Comparison of ENCODE assay signal across 2 cellular contexts in the genomic region with DNA sequence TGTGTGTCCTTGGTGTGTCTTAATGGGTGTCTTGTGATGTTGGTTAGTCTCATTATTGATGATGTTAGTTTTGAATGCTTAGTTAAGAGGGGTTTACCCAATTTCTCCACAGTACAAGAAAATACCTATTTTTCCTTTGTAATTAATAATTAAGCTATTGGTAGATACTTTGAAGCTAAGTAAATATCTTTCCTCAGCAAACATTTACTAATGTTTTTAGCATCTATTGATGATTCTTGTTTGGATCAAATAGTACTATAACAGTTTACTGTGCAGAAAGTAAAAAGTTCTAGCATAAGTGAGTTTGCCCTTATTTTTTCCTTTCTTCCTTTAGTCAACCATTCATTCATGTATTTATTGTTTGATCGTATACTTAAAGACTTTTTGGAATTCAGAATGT.
TF ChIP-seq lines count a peak whose summit lies in the region.

No MANE protein-coding gene starts in this region.

TF ChIP-seq in A549, 52 proteins besides CTCF, POLR2A, EP300 and RAD21:
- TF ChIP-seq FOSL2 (IDR thresholded peaks at IDR 0.05) (no peak), FOSL2 (CRISPR knock-in tag; IDR thresholded peaks at IDR 0.05) (no peak), MYC (IDR thresholded peaks at IDR 0.05; ENCODE audit: borderline replicate concordance, low read length) (no peak), HOXB5 (CRISPR knock-in tag; IDR thresholded peaks at IDR 0.05) (no peak)
- TF ChIP-seq, protein P1, sequence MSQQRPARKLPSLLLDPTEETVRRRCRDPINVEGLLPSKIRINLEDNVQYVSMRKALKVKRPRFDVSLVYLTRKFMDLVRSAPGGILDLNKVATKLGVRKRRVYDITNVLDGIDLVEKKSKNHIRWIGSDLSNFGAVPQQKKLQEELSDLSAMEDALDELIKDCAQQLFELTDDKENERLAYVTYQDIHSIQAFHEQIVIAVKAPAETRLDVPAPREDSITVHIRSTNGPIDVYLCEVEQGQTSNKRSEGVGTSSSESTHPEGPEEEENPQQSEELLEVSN (IDR thresholded peaks at IDR 0.05; ENCODE audit: borderline replicate concordance, low read depth): no peak

TF ChIP-seq in H1, 55 proteins besides CTCF, POLR2A, EP300 and RAD21:
- no peak for TF ChIP-seq CTBP2 (IDR thresholded peaks at IDR 0.05; ENCODE audit: borderline replicate concordance, insufficient read depth, insufficient read length, low read length)
- no peak for TF ChIP-seq ZNF274 (IDR thresholded peaks at IDR 0.05; ENCODE audit: borderline replicate concordance, extremely low read depth, low read length)
- no peak for TF ChIP-seq SP1 (IDR thresholded peaks at IDR 0.05; ENCODE audit: low read depth, low read length)
- TF ChIP-seq KDM1A (IDR thresholded peaks at IDR 0.05; ENCODE audit: borderline replicate concordance, low read length): no peak
